In the genomic region with DNA sequence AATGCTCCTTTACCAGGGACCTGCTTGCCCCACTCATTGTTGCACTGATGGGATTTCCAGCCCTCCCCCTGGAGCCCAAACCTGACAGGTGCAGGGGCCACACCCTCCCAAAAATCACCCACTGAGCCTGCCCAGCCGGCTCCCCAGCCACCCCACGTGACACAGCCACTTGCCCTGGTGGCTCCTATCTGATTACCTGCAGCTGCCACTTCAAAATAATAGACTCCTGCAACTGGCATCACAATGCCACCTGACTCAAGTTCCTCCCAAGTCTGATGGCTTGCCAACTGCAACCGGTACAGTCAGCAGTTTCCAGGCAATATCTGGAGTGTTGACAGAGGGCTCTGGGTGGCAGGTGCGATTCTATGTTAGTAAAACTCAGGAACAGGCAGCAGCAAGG, we compare ENCODE assay signal across 9 cellular contexts.
A peak's percentile ranks its signal among the peaks of the same experiment; 100 is the strongest.
DNase-seq lines count a peak whose midpoint lies in the region; ATAC-seq and TF ChIP-seq lines count a peak whose summit lies in the region.
"Had no signal": no experiment of that assay in that cellular context is flagged by ENCODE, and none has a peak within 500 bp of the region (broad histone marks: within the 10 kb centered on the region; RNA-seq: fewer than 3 reads in every experiment).

No MANE protein-coding gene starts in this region.

- H3K4me1 Mint-ChIP-seq in brain = peaks cover 33% of the 10 kb centered on the region
- H3K4me1 Mint-ChIP-seq in WTC11 = peaks cover 18% of the 10 kb centered on the region

- peak overlapping the region; percentile 69 for H3K27ac ChIP-seq in muscle layer of duodenum (ENCODE audit: low read length)
- no peak overlapping the region for H3K27ac ChIP-seq in WERI-Rb-1
- H3K27ac ChIP-seq: SJSA1 had no signal

- H3K27ac Mint-ChIP-seq in brain = peak overlapping the region in 4 of 5 experiments; percentile 26 to 75 (median 41)
- no peak overlapping the region for H3K27ac Mint-ChIP-seq in WTC11

- no peaks in the 10 kb centered on the region for H3K9me3 ChIP-seq in muscle layer of duodenum (ENCODE audit: control insufficient read depth in 1 of 2, low read length in 2 of 2)
- H3K9me3 ChIP-seq in WERI-Rb-1 (ENCODE audit: severe bottlenecking) = no peaks in the 10 kb centered on the region
- H3K9me3 ChIP-seq: SJSA1 had no signal

- H3K4me3 ChIP-seq in muscle layer of duodenum (ENCODE audit: low read depth in 1 of 2, low read length in 2 of 2) (peak overlapping the region in 1 of 2 donors; percentile 23), WERI-Rb-1 (ENCODE audit: low read depth, low read length) (no peak overlapping the region)
- H3K4me3 ChIP-seq: SJSA1 had no signal

- CTCF ChIA-PET in WTC11 (lab: Charles Lee) = interaction anchor here (0.8 to 1.6 kb wide), 4 partner anchors 53 to 220 kb away, joined by 3 to 4 read pairs (median 3); partner anchors contain the start of gene CRACDL

- H3K4me3 Mint-ChIP-seq in brain (no peak overlapping the region), WTC11 (no peak overlapping the region)

- H3K27me3 Mint-ChIP-seq in brain (peaks cover 3% of the 10 kb centered on the region), WTC11 (ENCODE audit: low read depth) (no peaks in the 10 kb centered on the region)

- TF ChIP-seq CTCF in brain (conservative IDR thresholded peaks at IDR 0.05) = no peak
- TF ChIP-seq CTCF in WTC11 (IDR thresholded peaks at IDR 0.05) = no peak
- no peak for TF ChIP-seq CTCF in WERI-Rb-1 (IDR thresholded peaks at IDR 0.05; ENCODE audit: low read depth, low read length)

- no peaks in the 10 kb centered on the region for H3K27me3 ChIP-seq in muscle layer of duodenum (ENCODE audit: low read depth, low read length)
- no peaks in the 10 kb centered on the region for H3K27me3 ChIP-seq in WERI-Rb-1 (ENCODE audit: insufficient read depth, low read depth, severe bottlenecking)
- H3K27me3 ChIP-seq: SJSA1 had no signal

- H3K36me3 ChIP-seq in muscle layer of duodenum (ENCODE audit: control insufficient read depth in 1 of 2, insufficient read depth in 2 of 2, low read length in 2 of 2) (no peaks in the 10 kb centered on the region), WERI-Rb-1 (no peaks in the 10 kb centered on the region)
- H3K36me3 ChIP-seq: SJSA1 had no signal

- no peaks in the 10 kb centered on the region for H3K4me1 ChIP-seq in muscle layer of duodenum (ENCODE audit: control insufficient read depth in 1 of 2, insufficient read depth in 2 of 2, low read length in 2 of 2)
- H3K4me1 ChIP-seq: SJSA1 had no signal

- ATAC-seq in GM21423 (IDR thresholded peaks at IDR 0.05; ENCODE audit: unreplicated experiment) = no peak
- no peak for ATAC-seq in WTC11

- H3K9me3 Mint-ChIP-seq in brain (peaks cover 0 to 4% (median 0%) of the 10 kb centered on the region in 5 experiments), WTC11 (no peaks in the 10 kb centered on the region)

- H3K36me3 Mint-ChIP-seq in brain (no peaks in the 10 kb centered on the region), WTC11 (no peaks in the 10 kb centered on the region)

- POLR2A ChIA-PET in WTC11 (lab: Charles Lee) = no interaction called here

- DNase-seq in DMS79 (lab: John Stamatoyannopoulos, UW) = peak; percentile 99
- DNase-seq in NCI-H2081 (lab: John Stamatoyannopoulos, UW) = peak; percentile 96 to 99
- no peak for DNase-seq in WTC11 (ENCODE audit: low spot score)
- no peak for DNase-seq in WERI-Rb-1
- DNase-seq in stimulated activated CD4-positive, alpha-beta T cell treated with anti-CD3 and anti-CD28 coated beads, Interleukin-4, amount 100 ng/mL, for 4 hours = no peak

TF ChIP-seq in WTC11, 78 proteins besides CTCF, POLR2A, EP300 and RAD21:
- TF ChIP-seq ZNF121 (CRISPR knock-in tag; IDR thresholded peaks at IDR 0.05) = no peak
- no peak for TF ChIP-seq PRDM15 (CRISPR knock-in tag; IDR thresholded peaks at IDR 0.05)
- TF ChIP-seq OVOL2 (CRISPR knock-in tag; IDR thresholded peaks at IDR 0.05; ENCODE audit: borderline replicate concordance) = no peak

Comparison
In these comparisons a context has a peak if more than half of its experiments do, and no peak if none do; other contexts are left out.
1. DNase-seq: peak in DMS79 (single experiment) and NCI-H2081 (2 of 2); none in WTC11 (single experiment), WERI-Rb-1 (single experiment) and stimulated activated CD4-positive, alpha-beta T cell treated with anti-CD3 and anti-CD28 coated beads, Interleukin-4, amount 100 ng/mL, for 4 hours (0 of 2).